ENCODE assay signal across 8 cellular contexts in the genomic region with DNA sequence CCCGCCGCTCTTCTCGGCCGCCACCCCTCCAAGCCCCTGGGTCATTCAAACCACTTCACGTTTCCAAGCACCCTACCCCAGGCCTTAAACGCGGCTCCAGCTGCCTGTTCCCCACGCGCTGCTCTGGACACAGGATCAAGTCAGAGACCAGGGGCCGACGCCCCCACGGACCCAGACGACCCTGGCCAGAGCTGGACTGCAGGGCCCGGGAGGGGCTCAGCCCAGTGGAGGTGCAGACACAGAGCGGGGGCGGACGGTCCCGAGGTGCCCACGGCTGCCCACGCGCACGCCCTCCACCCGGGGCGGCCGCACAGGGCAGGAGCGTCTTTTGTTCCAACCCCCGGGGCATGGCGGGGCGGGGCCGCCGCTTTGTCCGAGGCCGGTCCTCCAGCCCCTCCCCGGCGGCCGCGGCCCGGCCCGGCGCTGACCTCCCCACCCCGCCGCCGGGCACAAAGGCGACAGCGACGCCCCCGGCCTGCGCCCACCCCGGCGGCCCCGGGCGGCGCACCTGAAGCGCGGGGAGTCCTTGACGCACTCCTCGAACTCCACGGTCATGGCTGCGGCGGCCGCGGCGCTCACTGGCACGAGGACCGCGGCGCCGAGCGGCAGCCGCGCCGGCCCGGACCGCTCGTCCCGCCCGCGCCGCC. TPM values are rescaled to one million over a fixed set of nuclear protein-coding genes. Genes with fewer than 3 reads are reported as not detected.
DNase-seq lines count a peak whose midpoint lies in the region; ATAC-seq and TF ChIP-seq lines count a peak whose summit lies in the region.

No MANE protein-coding gene starts in this region.

- DNase-seq in NCI-H82 (lab: John Stamatoyannopoulos, UW) (peak; percentile 53), NCI-H82 treated with DMSO at 0.1 percent for 48 hours (lab: John Stamatoyannopoulos, UW; ENCODE audit: unreplicated experiment) (no peak), heart right ventricle (peak; percentile 48 to 59), gastrocnemius medialis (no peak), NCI-H2171 (lab: John Stamatoyannopoulos, UW) (no peak), NCI-H2107 (lab: John Stamatoyannopoulos, UW) (no peak)
- DNase-seq in activated CD8-positive, alpha-beta T cell treated with anti-CD3 and anti-CD28 coated beads, Interleukin-2, amount 10 ng/mL, durations not matched to agents 7 days and 5 days: no peak

- peaks cover 6% of the 10 kb centered on the region for H3K36me3 Mint-ChIP-seq in activated CD8-positive, alpha-beta T cell treated with anti-CD3 and anti-CD28 coated beads, Interleukin-2, amount 10 ng/mL, durations not matched to agents 7 days and 5 days (ENCODE audit: low read depth)

- WGBS in heart right ventricle, 2 donors: 1 to 2% methylated on average over 46 to 79 of the region's 79 CpGs

- H3K36me3 ChIP-seq in heart right ventricle (peaks cover 0 to 28% (median 12%) of the 10 kb centered on the region in 9 donors), gastrocnemius medialis (peaks cover 0 to 11% of the 10 kb centered on the region in 2 donors)

- CTCF ChIA-PET in activated CD8-positive, alpha-beta T cell treated with anti-CD3 and anti-CD28 coated beads, Interleukin-2, amount 10 ng/mL, durations not matched to agents 7 days and 5 days (lab: Charles Lee): interaction anchor here (1.0 kb wide), 1 partner anchor 185 kb away, joined by 4 read pairs; no protein-coding TSS in a partner anchor

- POLR2A ChIA-PET in activated CD8-positive, alpha-beta T cell treated with anti-CD3 and anti-CD28 coated beads, Interleukin-2, amount 10 ng/mL, durations not matched to agents 7 days and 5 days (lab: Charles Lee): no interaction called here

- peak overlapping the region; percentile 95 for H3K27ac Mint-ChIP-seq in activated CD8-positive, alpha-beta T cell treated with anti-CD3 and anti-CD28 coated beads, Interleukin-2, amount 10 ng/mL, durations not matched to agents 7 days and 5 days

- H3K4me3 ChIP-seq in heart right ventricle (peak overlapping the region; percentile 47 to 99 (median 82)), gastrocnemius medialis (peak overlapping the region; percentile 57 to 92 (median 74))

- peak; percentile 66 to 74 for TF ChIP-seq POLR2A in gastrocnemius medialis (IDR thresholded peaks at IDR 0.05)

- H3K9me3 ChIP-seq in heart right ventricle (no peaks in the 10 kb centered on the region), gastrocnemius medialis (no peaks in the 10 kb centered on the region)

- peaks cover 23% of the 10 kb centered on the region for H3K4me1 Mint-ChIP-seq in activated CD8-positive, alpha-beta T cell treated with anti-CD3 and anti-CD28 coated beads, Interleukin-2, amount 10 ng/mL, durations not matched to agents 7 days and 5 days (ENCODE audit: low read depth)

- H3K27me3 ChIP-seq in heart right ventricle (no peaks in the 10 kb centered on the region), gastrocnemius medialis (no peaks in the 10 kb centered on the region)

- no peaks in the 10 kb centered on the region for H3K27me3 Mint-ChIP-seq in activated CD8-positive, alpha-beta T cell treated with anti-CD3 and anti-CD28 coated beads, Interleukin-2, amount 10 ng/mL, durations not matched to agents 7 days and 5 days (ENCODE audit: low read depth)

- TF ChIP-seq CTCF in heart right ventricle (IDR thresholded peaks at IDR 0.05): no peak
- no peak for TF ChIP-seq CTCF in gastrocnemius medialis (IDR thresholded peaks at IDR 0.05 in 4 of 5, conservative IDR thresholded peaks at IDR 0.05 in 1 of 5)

- H3K27ac ChIP-seq in heart right ventricle (peak overlapping the region; percentile 93 to 100 (median 98)), gastrocnemius medialis (peak overlapping the region; percentile 88 to 100 (median 96))

- H3K4me3 Mint-ChIP-seq in activated CD8-positive, alpha-beta T cell treated with anti-CD3 and anti-CD28 coated beads, Interleukin-2, amount 10 ng/mL, durations not matched to agents 7 days and 5 days: peak overlapping the region; percentile 84

- peak; percentile 6 for ATAC-seq in HG02973 (IDR thresholded peaks at IDR 0.05; ENCODE audit: unreplicated experiment)
- ATAC-seq in activated CD8-positive, alpha-beta T cell treated with anti-CD3 and anti-CD28 coated beads, Interleukin-2, amount 10 ng/mL, durations not matched to agents 7 days and 5 days: peak; percentile 5
- ATAC-seq in heart right ventricle: peak in 2 of 8 donors; percentile 0 to 2
- ATAC-seq in gastrocnemius medialis: peak; percentile 15 to 16

- no peaks in the 10 kb centered on the region for H3K9me3 Mint-ChIP-seq in activated CD8-positive, alpha-beta T cell treated with anti-CD3 and anti-CD28 coated beads, Interleukin-2, amount 10 ng/mL, durations not matched to agents 7 days and 5 days (ENCODE audit: insufficient read depth)

- in situ Hi-C loops in gastrocnemius medialis (cut with MboI; ENCODE audit: low sequenced_read_pairs in 4 of 4): no loop called here

- H3K4me1 ChIP-seq in heart right ventricle: peaks cover 27 to 54% (median 50%) of the 10 kb centered on the region in 9 donors
- H3K4me1 ChIP-seq in gastrocnemius medialis: peaks cover 38 to 46% of the 10 kb centered on the region in 2 donors

- intact Hi-C loops in heart right ventricle (cut with DNase I): loop anchor here in 2 of 10 donors (5.0 kb wide), 1 partner anchor 40 kb away; a partner anchor contains a TSS
- intact Hi-C loops in gastrocnemius medialis (cut with DNase I; ENCODE audit: low total_unique reads): loop anchor here (2.0 kb wide), 1 partner anchor 35 kb away; a partner anchor contains a TSS

RNA-seq across cellular contexts. Expression of a gene that starts 0.3 kb away (rescaled TPM):
- total RNA-seq in activated CD8-positive, alpha-beta T cell treated with anti-CD3 and anti-CD28 coated beads, Interleukin-2, amount 10 ng/mL, durations not matched to agents 7 days and 5 days: 10 to 100 TPM; 65.2 to 87.3 TPM
- 10 to 100 TPM; 24.1 to 60.0 (median 30.4) TPM for total RNA-seq in heart right ventricle
- 100 to 1,000 TPM in 1 of 2 donors, 10 to 100 TPM in 1; 22.2 to 152 TPM for polyA plus RNA-seq in heart right ventricle
- 10 to 100 TPM; 18.4 to 31.9 (median 25.8) TPM for total RNA-seq in gastrocnemius medialis

RNA-seq across cellular contexts. Expression of a gene that starts 1.0 kb away (rescaled TPM):
- 10 to 100 TPM; 24.0 to 26.2 TPM for total RNA-seq in activated CD8-positive, alpha-beta T cell treated with anti-CD3 and anti-CD28 coated beads, Interleukin-2, amount 10 ng/mL, durations not matched to agents 7 days and 5 days
- 10 to 100 TPM in 3 of 10 donors, 1 to 10 TPM in 7; 5.6 to 11.9 (median 8.2) TPM for total RNA-seq in heart right ventricle
- 10 to 100 TPM; 16.0 to 17.8 TPM for polyA plus RNA-seq in heart right ventricle
- 10 to 100 TPM in 2 of 4 donors, 1 to 10 TPM in 2; 6.2 to 13.1 (median 9.5) TPM for total RNA-seq in gastrocnemius medialis

RNA-seq across cellular contexts. Expression of a gene that starts 17.1 kb away (rescaled TPM):
- 100 to 1,000 TPM; 120 to 134 TPM for total RNA-seq in activated CD8-positive, alpha-beta T cell treated with anti-CD3 and anti-CD28 coated beads, Interleukin-2, amount 10 ng/mL, durations not matched to agents 7 days and 5 days
- total RNA-seq in heart right ventricle: 10 to 100 TPM; 44.7 to 91.7 (median 56.6) TPM
- polyA plus RNA-seq in heart right ventricle: 100 to 1,000 TPM in 1 of 2 donors, 10 to 100 TPM in 1; 92.6 to 269 TPM
- total RNA-seq in gastrocnemius medialis: 10 to 100 TPM; 74.0 to 94.4 (median 84.7) TPM

RNA-seq across cellular contexts. Expression of a gene that starts 17.2 kb away (rescaled TPM):
- 10 to 100 TPM; 18.5 to 21.4 TPM for total RNA-seq in activated CD8-positive, alpha-beta T cell treated with anti-CD3 and anti-CD28 coated beads, Interleukin-2, amount 10 ng/mL, durations not matched to agents 7 days and 5 days
- total RNA-seq in heart right ventricle: 100 to 1,000 TPM in 1 of 10 donors, 10 to 100 TPM in 9; 49.4 to 126 (median 65.4) TPM
- polyA plus RNA-seq in heart right ventricle: 100 to 1,000 TPM in 1 of 2 donors, 10 to 100 TPM in 1; 55.3 to 222 TPM
- 10 to 100 TPM; 22.7 to 64.9 (median 34.0) TPM for total RNA-seq in gastrocnemius medialis

RNA-seq across cellular contexts. Expression of a gene that starts 23.7 kb away (rescaled TPM):
- total RNA-seq in activated CD8-positive, alpha-beta T cell treated with anti-CD3 and anti-CD28 coated beads, Interleukin-2, amount 10 ng/mL, durations not matched to agents 7 days and 5 days: 1 to 10 TPM in 1 of 2 experiments, under 1 TPM in 1; 0.78 to 1.2 TPM
- total RNA-seq in heart right ventricle (under 1 TPM; 0.16 to 0.87 (median 0.35) TPM), gastrocnemius medialis (under 1 TPM in 2 of 4 donors, not detected in 2; 0.20 to 0.44 TPM)
- polyA plus RNA-seq in heart right ventricle: 1 to 10 TPM in 1 of 2 donors, under 1 TPM in 1; 0.39 to 3.1 TPM

Comparison
In these comparisons a context has a peak if more than half of its experiments do, and no peak if none do; other contexts are left out.
1. DNase-seq: peak in NCI-H82 (single experiment) and heart right ventricle (2 of 2); none in NCI-H82 treated with DMSO at 0.1 percent for 48 hours (single experiment), activated CD8-positive, alpha-beta T cell treated with anti-CD3 and anti-CD28 coated beads, Interleukin-2, amount 10 ng/mL, durations not matched to agents 7 days and 5 days (single experiment), gastrocnemius medialis (0 of 2), NCI-H2171 (single experiment) and NCI-H2107 (single experiment).